14 cellular contexts compared by ENCODE assay signal in genomic region chr7:107151538-107151937, GRCh38. TPM values are rescaled to one million over a fixed set of nuclear protein-coding genes. Genes with fewer than 3 reads are reported as not detected.
DNase-seq lines count a peak whose midpoint lies in the region; ATAC-seq, FAIRE-seq and TF ChIP-seq lines count a peak whose summit lies in the region.
"Had no signal": no experiment of that assay in that cellular context is flagged by ENCODE, and none has a peak within 500 bp of the region (broad histone marks: within the 10 kb centered on the region; RNA-seq: fewer than 3 reads in every experiment).

No MANE protein-coding gene starts in this region.

- CTCF ChIA-PET in K562 (lab: Yijun Ruan, JAX; ENCODE audit: low intra/inter-chr PET ratio) = interaction anchor here (1.6 to 8.0 kb wide), 4 partner anchors 72 to 358 kb away, joined by 3 to 188 read pairs (median 40); no protein-coding TSS in a partner anchor

- POLR2A ChIA-PET in K562 (lab: Yijun Ruan, JAX) = interaction anchor here (1.0 to 2.2 kb wide), 5 partner anchors 12 to 204 kb away, joined by 3 to 13 read pairs (median 4); partner anchors contain the start of gene HBP1

- H3K9ac ChIP-seq in MM.1S (ENCODE audit: low read length) (no peak overlapping the region), K562 (ENCODE audit: insufficient read depth in 1 of 2, low read depth in 2 of 2, low read length in 2 of 2) (no peak overlapping the region)

- FAIRE-seq in K562 (lab: Jason Lieb, UNC) = no peak
- FAIRE-seq: GM12892 had no signal

- H3K27me3 ChIP-seq in MM.1S (replicated peaks; ENCODE audit: insufficient read depth, low read length) (no peaks in the 10 kb centered on the region), K562 (ENCODE audit: control insufficient read depth in 2 of 2, insufficient read depth in 2 of 2, low read length in 2 of 2) (no peaks in the 10 kb centered on the region)

- H3K4me2 ChIP-seq in MM.1S (ENCODE audit: low read depth, low read length) = no peak overlapping the region
- H3K4me2 ChIP-seq in K562 (ENCODE audit: insufficient read depth, low read length) = no peak overlapping the region

- no TSS peak for BruUV-seq in K562 (replicated peaks; lab: Mats Ljungman, UMichigan)

- TF ChIP-seq CTCF in MM.1S (IDR thresholded peaks at IDR 0.05; ENCODE audit: low read length) (no peak), K562 (IDR thresholded peaks at IDR 0.05 in 2 of 3, conservative IDR thresholded peaks at IDR 0.05 in 1 of 3; ENCODE audit: insufficient read depth in 2 of 3, low read depth in 1 of 3, low read length in 3 of 3) (no peak)

- H3K9me1 ChIP-seq in K562 (ENCODE audit: control insufficient read depth, insufficient read depth, low read length) = no peaks in the 10 kb centered on the region

- H3K4me3 ChIP-seq in MM.1S (ENCODE audit: low read length) (no peak overlapping the region), K562 (no peak overlapping the region)

- no peak overlapping the region for H2AFZ ChIP-seq in MM.1S (ENCODE audit: low read length)
- H2AFZ ChIP-seq in K562 (ENCODE audit: low read depth, low read length) = no peak overlapping the region

- no peaks in the 10 kb centered on the region for H3K79me2 ChIP-seq in MM.1S (ENCODE audit: low read length)
- peaks cover 5% of the 10 kb centered on the region; the same call in 2 of the 3 replicates for H3K79me2 ChIP-seq in K562 (ENCODE audit: control insufficient read depth, insufficient read depth, low read length)

- H3K9me2 ChIP-seq in MM.1S (replicated peaks; ENCODE audit: insufficient read depth, low read length) = no peaks in the 10 kb centered on the region

- H3K27ac ChIP-seq in MM.1S (ENCODE audit: low read length) (no peak overlapping the region), K562 (ENCODE audit: extremely low read depth, low read depth, low read length) (no peak overlapping the region; the same call in 2 of the 3 replicates)

- no peak for TF ChIP-seq EP300 in K562 (IDR thresholded peaks at IDR 0.05; ENCODE audit: low read length)

- DNase-seq in MM.1S = peak; percentile 40
- peak; percentile 23 for DNase-seq in RPMI8226
- no peak for DNase-seq in K562 (ENCODE audit: extremely low read depth in 1 of 4, low spot score in 3 of 4)
- no peak for DNase-seq in HUDEP-2 (lab: John Stamatoyannopoulos, UW; ENCODE audit: unreplicated experiment in 76 of 76)
- DNase-seq in DMS79 (lab: John Stamatoyannopoulos, UW) = no peak
- DNase-seq: C1 segment of cervical spinal cord; Calu3; CD4-positive, alpha-beta memory T cell; COR-L47; DND-41; GOT3; H7 had no signal

- no peaks in the 10 kb centered on the region for H3K36me3 ChIP-seq in MM.1S (replicated peaks; ENCODE audit: insufficient read depth, low read length)
- H3K36me3 ChIP-seq in K562 (ENCODE audit: control insufficient read depth, insufficient read depth, low read length) = peaks cover 83% of the 10 kb centered on the region

- H3K4me1 ChIP-seq in MM.1S (ENCODE audit: low read length) (no peaks in the 10 kb centered on the region), K562 (replicated peaks in 1 of 2; ENCODE audit: control insufficient read depth in 2 of 2, insufficient read depth in 2 of 2, low read length in 2 of 2) (no peaks in the 10 kb centered on the region)

- WGBS in K562 (ENCODE audit: insufficient coverage, low coverage, missing lambda C conversion rate) = 92% methylated on average over 7 of the region's 7 CpGs

- H4K20me1 ChIP-seq in MM.1S (ENCODE audit: insufficient read depth, low read length) (no peaks in the 10 kb centered on the region), K562 (replicated peaks; ENCODE audit: control insufficient read depth, insufficient read depth, low read length) (0 out of 2 replicates have a peak, but pooled peaks cover 3% of the 10 kb centered on the region)

- in situ Hi-C loops in K562 (cut with MboI) = no loop called here

- H3K9me3 ChIP-seq in MM.1S (replicated peaks; ENCODE audit: insufficient read depth, low read length) (no peaks in the 10 kb centered on the region), K562 (replicated peaks; ENCODE audit: control insufficient read depth, insufficient read depth, low read depth, low read length) (no peaks in the 10 kb centered on the region)

- TF ChIP-seq POLR2A in K562 (conservative IDR thresholded peaks at IDR 0.05) = no peak

- ATAC-seq in K562 (no peak), HG02763 (IDR thresholded peaks at IDR 0.05; ENCODE audit: unreplicated experiment) (no peak)

- no peaks in the 10 kb centered on the region for H3F3A ChIP-seq in MM.1S (ENCODE audit: insufficient read depth, low read length)

- intact Hi-C loops in K562 (cut with micrococcal nuclease) = loop anchor here (2.0 kb wide), 1 partner anchor 73 kb away; no protein-coding TSS in a partner anchor

- no peak for TF ChIP-seq RAD21 in K562 (CRISPR knock-in tag; conservative IDR thresholded peaks at IDR 0.05 in 1 of 2, IDR thresholded peaks at IDR 0.05 in 1 of 2)

TF ChIP-seq in K562, 482 proteins besides CTCF, POLR2A, EP300 and RAD21:
- peak; percentile 13 for TF ChIP-seq RBM22 (IDR thresholded peaks at IDR 0.05; ENCODE audit: low read depth, low read length, poor library complexity, severe bottlenecking)
- TF ChIP-seq SNIP1 (IDR thresholded peaks at IDR 0.05; ENCODE audit: low read depth) = no peak
- TF ChIP-seq ZNF143 (CRISPR knock-in tag; IDR thresholded peaks at IDR 0.05) = 0 out of 2 replicates have a peak, but pooled peaks have one; percentile 37
- TF ChIP-seq XRCC5 (IDR thresholded peaks at IDR 0.05; ENCODE audit: low read depth, low read length) = no peak

RNA-seq across cellular contexts. Expression of gene HBP1, which starts 17.3 kb away (rescaled TPM):
- 92.0 and 187 TPM in 2 replicates for total RNA-seq in K562 (2011; cell fraction: chromatin; rRNA removed; ENCODE audit: low replicate concordance)
- total RNA-seq in K562 (2011; cell fraction: nucleolus; rRNA removed) = 33.9 and 45.5 TPM in 2 replicates
- total RNA-seq in K562 (2011; cell fraction: nucleoplasm; rRNA removed) = 81.3 and 111 TPM in 2 replicates
- total RNA-seq in K562 (2014; rRNA removed) = 21.2 and 22.6 TPM in 2 replicates
- 31.5 and 41.4 TPM in 2 replicates for total RNA-seq in K562 (2014; rRNA removed; fragmentation: Illumina TruSeq; extraction: Trizol)
- total RNA-seq in K562 (2015; rRNA removed; fragmentation: Illumina TruSeq; extraction: Trizol) = 16.2 and 18.7 TPM in 2 replicates
- 22.9 and 27.0 TPM in 2 replicates for total RNA-seq in K562 (2021)
- polyA plus RNA-seq in K562 (2011; rRNA removed) = 43.4 and 59.9 TPM in 2 replicates
- 17.5 and 26.0 TPM in 2 replicates for polyA plus RNA-seq in K562 (2011; cell fraction: cytosol; rRNA removed)
- 35.1 and 41.0 TPM in 2 replicates for polyA plus RNA-seq in K562 (2011; cell fraction: nucleus; rRNA removed)
- 35.6 and 44.8 TPM in 2 replicates for polyA plus RNA-seq in K562 (2012)
- 24.1 and 30.7 TPM in 2 replicates for polyA plus RNA-seq in K562 (2014; fragmentation: Illumina TruSeq; extraction: Trizol)
- polyA plus RNA-seq in K562 (2014; fragmentation: Nextera tagmentation; extraction: Ambion mirVana) = 10 to 100 TPM; 37.9 to 44.9 TPM
- polyA plus RNA-seq in K562 (2014; rRNA removed) = 16.5 and 20.3 TPM in 2 replicates
- 90.1 and 96.8 TPM in 2 replicates for polyA minus RNA-seq in K562 (2011; rRNA and poly(A)+ RNA removed)
- 16.4 and 22.4 TPM in 2 replicates for polyA minus RNA-seq in K562 (2011; cell fraction: cytosol; rRNA and poly(A)+ RNA removed)
- polyA minus RNA-seq in K562 (2011; cell fraction: nucleus; rRNA and poly(A)+ RNA removed) = 35.4 and 48.2 TPM in 2 replicates

Comparison
In these comparisons a context has a peak if more than half of its experiments do, and no peak if none do; other contexts are left out.
1. DNase-seq: peak in MM.1S (single experiment) and RPMI8226 (single experiment); none in K562 (0 of 4), HUDEP-2 (0 of 76) and DMS79 (single experiment).